Comparison of ENCODE assay signal across 1 cellular context in genomic region chr12:51944608-51945233, GRCh38.
TF ChIP-seq lines count a peak whose summit lies in the region.

No MANE protein-coding gene starts in this region.

TF ChIP-seq in K562, 482 proteins besides CTCF, POLR2A, EP300 and RAD21 (continued from another document):
- no peak for TF ChIP-seq ZBTB2 (IDR thresholded peaks at IDR 0.05)
- TF ChIP-seq TRIM28 (IDR thresholded peaks at IDR 0.05) = peak; percentile 29; the same call in 1 of the 2 replicates
- TF ChIP-seq ZNF740 (CRISPR knock-in tag; IDR thresholded peaks at IDR 0.05) = no peak
- no peak for TF ChIP-seq ZNF740 (tag; IDR thresholded peaks at IDR 0.05)
- no peak for TF ChIP-seq EWSR1 (IDR thresholded peaks at IDR 0.05; ENCODE audit: borderline replicate concordance, low read depth, partially characterized antibody)
- TF ChIP-seq MTF1 (CRISPR knock-in tag; IDR thresholded peaks at IDR 0.05; ENCODE audit: borderline replicate concordance) = no peak
- TF ChIP-seq SIRT6 (IDR thresholded peaks at IDR 0.05; ENCODE audit: low read depth, low read length) = no peak
- no peak for TF ChIP-seq SLC30A9 (CRISPR knock-in tag; IDR thresholded peaks at IDR 0.05)
- peak; percentile 96 for TF ChIP-seq ZNF354B (CRISPR knock-in tag; IDR thresholded peaks at IDR 0.05)
- no peak for TF ChIP-seq CHAMP1 (IDR thresholded peaks at IDR 0.05)
- no peak for TF ChIP-seq ZNF217 (CRISPR knock-in tag; IDR thresholded peaks at IDR 0.05)
